ENCODE assay signal across 8 cellular contexts in genomic region chr20:58892126-58892931, GRCh38. TPM values are rescaled to one million over a fixed set of nuclear protein-coding genes. Genes with fewer than 3 reads are reported as not detected.
DNase-seq lines count a peak whose midpoint lies in the region; ATAC-seq, FAIRE-seq and TF ChIP-seq lines count a peak whose summit lies in the region.

No MANE protein-coding gene starts in this region.

- H3K27ac ChIP-seq in pancreas = peak overlapping the region; percentile 86 to 98 (median 94)
- H3K27ac ChIP-seq in upper lobe of left lung = peak overlapping the region; percentile 97 to 100 (median 98)

- ATAC-seq in Right ventricle myocardium inferior (peak; percentile 21), pancreas (peak; percentile 12 to 49 (median 40)), upper lobe of left lung (ENCODE audit: low FRiP score in 2 of 2) (peak; percentile 28 to 52), GM18868 (IDR thresholded peaks at IDR 0.05; ENCODE audit: unreplicated experiment) (no peak)

- H3K4me1 Mint-ChIP-seq in activated naive CD4-positive, alpha-beta T cell treated with anti-CD3 and anti-CD28 coated beads, Interleukin-2, amount 50 U/mL, for 24 hours = peaks cover 55% of the 10 kb centered on the region

- WGBS in pancreas, 2 donors = 0 to 1% methylated on average over 41 to 50 of the region's 50 CpGs
- 0 to 2% methylated on average over 26 to 38 of the region's 50 CpGs for WGBS in upper lobe of left lung, 2 donors

- H3K4me1 ChIP-seq in pancreas (peaks cover 25 to 40% (median 39%) of the 10 kb centered on the region in 3 donors), upper lobe of left lung (peaks cover 39 to 54% (median 45%) of the 10 kb centered on the region in 4 donors)

- H3K4me3 ChIP-seq in pancreas (peak overlapping the region; percentile 35 to 68 (median 56)), upper lobe of left lung (peak overlapping the region; percentile 73 to 85 (median 78))

- no peak for FAIRE-seq in pancreas (lab: Jason Lieb, UNC)

- peaks cover 9% of the 10 kb centered on the region for H3K36me3 Mint-ChIP-seq in activated naive CD4-positive, alpha-beta T cell treated with anti-CD3 and anti-CD28 coated beads, Interleukin-2, amount 50 U/mL, for 24 hours

- DNase-seq in Kasumi-1 (lab: John Stamatoyannopoulos, UW) = peak; percentile 57 to 70
- peak; percentile 81 for DNase-seq in SK-N-DZ (ENCODE audit: low spot score)
- DNase-seq in Right ventricle myocardium inferior (ENCODE audit: missing footprints) = peak; percentile 85
- DNase-seq in pancreas = peak; percentile 65 to 86 (median 78)
- peak; percentile 88 to 91 for DNase-seq in upper lobe of left lung

- no peaks in the 10 kb centered on the region for H3K27me3 ChIP-seq in pancreas
- no peaks in the 10 kb centered on the region for H3K27me3 ChIP-seq in upper lobe of left lung

- no peaks in the 10 kb centered on the region for H3K9me3 Mint-ChIP-seq in activated naive CD4-positive, alpha-beta T cell treated with anti-CD3 and anti-CD28 coated beads, Interleukin-2, amount 50 U/mL, for 24 hours

- H3K9me3 ChIP-seq in pancreas = no peaks in the 10 kb centered on the region
- H3K9me3 ChIP-seq in upper lobe of left lung = no peaks in the 10 kb centered on the region

- H3K27ac Mint-ChIP-seq in activated naive CD4-positive, alpha-beta T cell treated with anti-CD3 and anti-CD28 coated beads, Interleukin-2, amount 50 U/mL, for 24 hours = peak overlapping the region; percentile 98

- no peaks in the 10 kb centered on the region for H3K27me3 Mint-ChIP-seq in activated naive CD4-positive, alpha-beta T cell treated with anti-CD3 and anti-CD28 coated beads, Interleukin-2, amount 50 U/mL, for 24 hours

- intact Hi-C loops in Right ventricle myocardium inferior (cut with DNase I) = loop anchor here (2.0 kb wide), 1 partner anchor 14 kb away; no protein-coding TSS in a partner anchor
- intact Hi-C loops in pancreas (cut with DNase I) = loop anchor here in 1 of 3 donors (10.0 kb wide), 1 partner anchor 82 kb away; no protein-coding TSS in a partner anchor

- no peak for TF ChIP-seq POLR2A in upper lobe of left lung (IDR thresholded peaks at IDR 0.05)

- peak overlapping the region; percentile 98 for H3K4me3 Mint-ChIP-seq in activated naive CD4-positive, alpha-beta T cell treated with anti-CD3 and anti-CD28 coated beads, Interleukin-2, amount 50 U/mL, for 24 hours

- H3K36me3 ChIP-seq in pancreas (no peaks in the 10 kb centered on the region), upper lobe of left lung (peaks cover 0 to 3% (median 0%) of the 10 kb centered on the region in 4 donors)

- TF ChIP-seq CTCF in GM12872 (IDR thresholded peaks at IDR 0.05; ENCODE audit: insufficient read depth, low read depth, low read length) (peak; percentile 26; the same call in 1 of the 3 replicates), pancreas (IDR thresholded peaks at IDR 0.05) (no peak), upper lobe of left lung (IDR thresholded peaks at IDR 0.05) (no peak)

- no peak for TF ChIP-seq EP300 in upper lobe of left lung (IDR thresholded peaks at IDR 0.05)

RNA-seq across cellular contexts. Expression of gene GNAS, which starts 39.8 kb away (rescaled TPM):
- polyA plus RNA-seq in SK-N-DZ (2014; cell fraction: cytosol; rRNA removed) = 1,569 and 1,648 TPM in 2 replicates
- polyA plus RNA-seq in SK-N-DZ (2014; cell fraction: nucleus; rRNA removed) = 749 and 1,124 TPM in 2 replicates
- total RNA-seq in Right ventricle myocardium inferior (1,475 TPM), pancreas (100 to 1,000 TPM; 349 to 850 (median 535) TPM), upper lobe of left lung (100 to 1,000 TPM; 520 to 910 (median 811) TPM)
- polyA plus RNA-seq in pancreas = 1,000 to 10,000 TPM; 1,207 to 2,220 TPM

RNA-seq across cellular contexts. Expression of gene GNAS-AS1, which starts 41.6 kb away (rescaled TPM):
- 1.9 and 3.7 TPM in 2 replicates for polyA plus RNA-seq in SK-N-DZ (2014; cell fraction: cytosol; rRNA removed)
- 5.2 and 5.4 TPM in 2 replicates for polyA plus RNA-seq in SK-N-DZ (2014; cell fraction: nucleus; rRNA removed)
- total RNA-seq in Right ventricle myocardium inferior = 0.38 TPM
- under 1 TPM; 0.47 to 0.84 (median 0.53) TPM for total RNA-seq in pancreas
- 1 to 10 TPM in 1 of 2 donors, under 1 TPM in 1; 0.68 to 2.8 TPM for polyA plus RNA-seq in pancreas
- total RNA-seq in upper lobe of left lung = 1 to 10 TPM in 1 of 6 donors, under 1 TPM in 4, not detected in 1; 0.30 to 2.1 (median 0.54) TPM
